In genomic region chr16:30637952-30638351, GRCh38 we compare ENCODE assay signal across 1 cellular context.
TF ChIP-seq lines count a peak whose summit lies in the region.

No MANE protein-coding gene starts in this region.

TF ChIP-seq in K562, 482 proteins besides CTCF, POLR2A, EP300 and RAD21:
- TF ChIP-seq RCOR1 (IDR thresholded peaks at IDR 0.05; ENCODE audit: borderline replicate concordance in 1 of 2, low read depth in 2 of 2, low read length in 2 of 2) (peak in 1 of 2 experiments; percentile 70; a peak in 1 of 4 replicates), ZZZ3 (IDR thresholded peaks at IDR 0.05) (no peak), CEBPB (tag; IDR thresholded peaks at IDR 0.05) (peak; percentile 34; the same call in 1 of the 2 replicates), KLF16 (IDR thresholded peaks at IDR 0.05) (0 out of 2 replicates have a peak, but pooled peaks have one; percentile 17), CREM (IDR thresholded peaks at IDR 0.05; ENCODE audit: low read depth) (0 out of 2 replicates have a peak, but pooled peaks have one; percentile 39), SIN3A (IDR thresholded peaks at IDR 0.05; ENCODE audit: borderline replicate concordance in 2 of 2, control insufficient read depth in 1 of 2, low read depth in 2 of 2, low read length in 2 of 2) (no peak), FUS (optimal IDR thresholded peaks at IDR 0.05; ENCODE audit: low read depth, low read length) (no peak), ZC3H11A (IDR thresholded peaks at IDR 0.05; ENCODE audit: low read depth, low read length) (no peak), CC2D1A (IDR thresholded peaks at IDR 0.05) (peak; percentile 61; the same call in 1 of the 2 replicates), YY1 (IDR thresholded peaks at IDR 0.05; ENCODE audit: borderline replicate concordance in 1 of 3, control insufficient read depth in 1 of 3, extremely low read depth in 1 of 3, insufficient read depth in 3 of 3, insufficient read length in 1 of 3, insufficient replicate concordance in 2 of 3, low read depth in 1 of 3, low read length in 2 of 3) (peak in 1 of 3 experiments; percentile 14), DEAF1 (CRISPR knock-in tag; IDR thresholded peaks at IDR 0.05) (peak; percentile 86), TRIM25 (IDR thresholded peaks at IDR 0.05; ENCODE audit: borderline replicate concordance) (0 out of 2 replicates have a peak, but pooled peaks have one; percentile 89), NEUROD1 (IDR thresholded peaks at IDR 0.05; ENCODE audit: borderline replicate concordance, low read depth, low read length, partially characterized antibody) (no peak), STAG1 (CRISPR knock-in tag; IDR thresholded peaks at IDR 0.05; ENCODE audit: borderline replicate concordance) (peak; percentile 54; the same call in 1 of the 2 replicates), TFAP4 (CRISPR knock-in tag; IDR thresholded peaks at IDR 0.05; ENCODE audit: borderline replicate concordance) (no peak), ZKSCAN8 (CRISPR knock-in tag; IDR thresholded peaks at IDR 0.05) (no peak), CTCFL (IDR thresholded peaks at IDR 0.05; ENCODE audit: borderline replicate concordance, insufficient read depth, low read depth, low read length, poor library complexity, severe bottlenecking) (no peak), ETV6 (IDR thresholded peaks at IDR 0.05; ENCODE audit: borderline replicate concordance in 1 of 2, low read depth in 2 of 2, low read length in 1 of 2) (peak in 1 of 2 experiments; percentile 40; a peak in 1 of 4 replicates), ETV6 (CRISPR knock-in tag; IDR thresholded peaks at IDR 0.05; ENCODE audit: borderline replicate concordance) (no peak), RB1 (IDR thresholded peaks at IDR 0.05; ENCODE audit: low read depth) (peak; percentile 51; the same call in 1 of the 2 replicates), HNRNPL (IDR thresholded peaks at IDR 0.05; ENCODE audit: low read depth, low read length) (no peak), GTF3C2 (IDR thresholded peaks at IDR 0.05; ENCODE audit: borderline replicate concordance, extremely low read depth, insufficient read length) (no peak), SMC3 (conservative IDR thresholded peaks at IDR 0.05; ENCODE audit: insufficient read depth, low read depth, low read length) (peak; percentile 69), NBN (IDR thresholded peaks at IDR 0.05; ENCODE audit: low read depth) (0 out of 2 replicates have a peak, but pooled peaks have one; percentile 24)
